26 cellular contexts compared by ENCODE assay signal in genomic region chr2:226088366-226088674, GRCh38.
DNase-seq lines count a peak whose midpoint lies in the region; ATAC-seq, FAIRE-seq and TF ChIP-seq lines count a peak whose summit lies in the region.
"Had no signal": no experiment of that assay in that cellular context is flagged by ENCODE, and none has a peak within 500 bp of the region (broad histone marks: within the 10 kb centered on the region; RNA-seq: fewer than 3 reads in every experiment).

No MANE protein-coding gene starts in this region.

- in situ Hi-C loops in mammary epithelial cell (cut with MboI; ENCODE audit: low sequenced_read_pairs in 2 of 2) = no loop called here

- no peak overlapping the region for H3K4ac ChIP-seq in H1 (replicated peaks; ENCODE audit: insufficient read length, low read depth, low read length)

- CTCF ChIA-PET in mammary epithelial cell (lab: Charles Lee; ENCODE audit: low non-redundant PET) = no interaction called here
- CTCF ChIA-PET in MCF 10A (lab: Yijun Ruan, JAX) = no interaction called here
- CTCF ChIA-PET in H1 (lab: Charles Lee; ENCODE audit: partially characterized antibody) = interaction anchor here (1.0 to 1.1 kb wide), 2 partner anchors 27 to 31 kb away, joined by 3 read pairs; no protein-coding TSS in a partner anchor

- H3K4me3 Mint-ChIP-seq in MCF 10A (ENCODE audit: unreplicated experiment) = no peak overlapping the region
- no peak overlapping the region for H3K4me3 Mint-ChIP-seq in stimulated activated effector memory CD8-positive, alpha-beta T cell treated with anti-CD3 and anti-CD28 coated beads, Interleukin-12 subunit alpha, Interleukin-12 subunit beta, amount 100 ng/mL, for 72 hours
- H3K4me3 Mint-ChIP-seq: CD14-positive monocyte; CD4-positive, alpha-beta T cell; CD8-positive, alpha-beta memory T cell had no signal

- peaks cover 10% of the 10 kb centered on the region for H3K4me1 ChIP-seq in mammary epithelial cell (ENCODE audit: insufficient read depth, low read length)
- H3K4me1 ChIP-seq in H1 (replicated peaks in 1 of 4; ENCODE audit: control insufficient read depth in 3 of 4, insufficient read depth in 4 of 4, low read length in 3 of 4) = no peaks in the 10 kb centered on the region
- H3K4me1 ChIP-seq in right lobe of liver = peaks cover 0 to 15% (median 0%) of the 10 kb centered on the region in 4 donors
- H3K4me1 ChIP-seq: A549; BE2C; BLaER1 treated with 17β-estradiol and CSF1 and Interleukin-3, amounts not matched to agents 10 nM and 100 nM had no signal

- intact Hi-C loops in mammary epithelial cell (cut with micrococcal nuclease) (no loop called here), MCF 10A (cut with micrococcal nuclease) (no loop called here), right lobe of liver (cut with DNase I) (no loop called here)

- no peak overlapping the region for H3K23ac ChIP-seq in H1 (ENCODE audit: insufficient read length)

- 83% methylated on average over 3 of the region's 3 CpGs for WGBS in mammary epithelial cell (ENCODE audit: low coverage, missing lambda C conversion rate)
- WGBS in H1 (ENCODE audit: extremely low coverage in 1 of 2, insufficient coverage in 1 of 2, insufficient read length in 1 of 2, insufficient replicate concordance in 2 of 2, low coverage in 1 of 2, low lambda C conversion rate in 2 of 2, missing lambda C conversion rate in 1 of 2), 2 experiments = 91% methylated on average over 3 of the region's 3 CpGs; no CpG with 5 or more reads in 1 of the 2 experiments
- 10% methylated on average over 2 of the region's 3 CpGs for WGBS in right lobe of liver (ENCODE audit: insufficient coverage, low coverage, low lambda C conversion rate, missing lambda C conversion rate)

- H3K9me3 Mint-ChIP-seq in MCF 10A (ENCODE audit: unreplicated experiment) = peaks cover 14% of the 10 kb centered on the region
- no peaks in the 10 kb centered on the region for H3K9me3 Mint-ChIP-seq in stimulated activated effector memory CD8-positive, alpha-beta T cell treated with anti-CD3 and anti-CD28 coated beads, Interleukin-12 subunit alpha, Interleukin-12 subunit beta, amount 100 ng/mL, for 72 hours

- DNase-seq in mammary epithelial cell (no peak), MCF 10A (ENCODE audit: unreplicated experiment) (no peak), H1 (ENCODE audit: low read depth in 1 of 2, low spot score in 2 of 2) (no peak), right lobe of liver (no peak), retina (no peak)
- no peak for DNase-seq in stimulated activated effector memory CD8-positive, alpha-beta T cell treated with anti-CD3 and anti-CD28 coated beads, Interleukin-12 subunit alpha, Interleukin-12 subunit beta, amount 100 ng/mL, for 72 hours (ENCODE audit: low spot score in 2 of 2)
- no peak for DNase-seq in stimulated activated CD4-positive, alpha-beta T cell treated with anti-CD3 and anti-CD28 coated beads, Interleukin-4, amount 100 ng/mL, for 1 hour
- DNase-seq: 8988T; ACHN; AML-193; BE2C; CD4-positive, alpha-beta T cell; CD8-positive, alpha-beta memory T cell; DMS53; DMS79 treated with DMSO at 0.1 percent for 48 hours; GF-D8; GOT3; H7 had no signal

- H3K79me2 ChIP-seq in mammary epithelial cell (ENCODE audit: insufficient read depth, low read length) (no peaks in the 10 kb centered on the region), H1 (ENCODE audit: control insufficient read depth in 1 of 2, insufficient read depth in 2 of 2, low read length in 2 of 2) (no peaks in the 10 kb centered on the region)

- H3K27ac ChIP-seq in mammary epithelial cell (ENCODE audit: insufficient read depth, low read depth, low read length) (no peak overlapping the region), H1 (ENCODE audit: low read depth, low read length) (no peak overlapping the region), right lobe of liver (peak overlapping the region in 2 of 3 donors; percentile 11 to 33)
- H3K27ac ChIP-seq: A549; BLaER1 treated with 17β-estradiol and CSF1 and Interleukin-3, amounts not matched to agents 10 nM and 100 nM had no signal

- H3K4me2 ChIP-seq in mammary epithelial cell (ENCODE audit: insufficient read depth, low read depth, low read length) = no peak overlapping the region
- H3K4me2 ChIP-seq in H1 (ENCODE audit: insufficient read depth in 1 of 2, low read depth in 2 of 2, low read length in 2 of 2) = no peak overlapping the region
- H3K4me2 ChIP-seq: A549; BLaER1 treated with 17β-estradiol and CSF1 and Interleukin-3, amounts not matched to agents 10 nM and 100 nM had no signal

- no peak for TF ChIP-seq POLR2A in H1 (IDR thresholded peaks at IDR 0.05; ENCODE audit: control extremely low read depth in 1 of 2, low read depth in 2 of 2, low read length in 2 of 2)
- TF ChIP-seq POLR2A in right lobe of liver (IDR thresholded peaks at IDR 0.05) = no peak

- H3K4me3 ChIP-seq in mammary epithelial cell (replicated peaks in 1 of 3; ENCODE audit: insufficient read depth in 1 of 3, low read depth in 2 of 3, low read length in 3 of 3) (no peak overlapping the region), H1 (ENCODE audit: extremely low read depth in 1 of 4, insufficient read depth in 2 of 4, low read depth in 3 of 4, low read length in 4 of 4) (no peak overlapping the region), right lobe of liver (no peak overlapping the region)
- H3K4me3 ChIP-seq: A549; BLaER1 treated with 17β-estradiol and CSF1 and Interleukin-3, amounts not matched to agents 10 nM and 100 nM had no signal

- no peaks in the 10 kb centered on the region for H3K27me3 Mint-ChIP-seq in MCF 10A (ENCODE audit: insufficient read depth, unreplicated experiment)
- H3K27me3 Mint-ChIP-seq: CD4-positive, alpha-beta T cell had no signal

- ATAC-seq in right lobe of liver = peak; percentile 20 to 44 (median 34)
- peak; percentile 11 for ATAC-seq in stimulated activated effector memory CD8-positive, alpha-beta T cell treated with anti-CD3 and anti-CD28 coated beads, Interleukin-12 subunit alpha, Interleukin-12 subunit beta, amount 100 ng/mL, for 72 hours
- ATAC-seq in GM21825 (IDR thresholded peaks at IDR 0.05; ENCODE audit: unreplicated experiment) = no peak
- ATAC-seq: A549, HCT116 had no signal

- H4K5ac ChIP-seq in H1 (ENCODE audit: insufficient read length, low read depth, low read length) = no peak overlapping the region

- H3K9ac ChIP-seq in mammary epithelial cell (ENCODE audit: insufficient read depth, low read length) (no peak overlapping the region), H1 (replicated peaks in 1 of 4; ENCODE audit: extremely low read depth in 1 of 4, low read depth in 3 of 4, low read length in 3 of 4) (no peak overlapping the region)
- H3K9ac ChIP-seq: BLaER1 treated with 17β-estradiol and CSF1 and Interleukin-3, amounts not matched to agents 10 nM and 100 nM had no signal

- no peak for FAIRE-seq in H1 (lab: Jason Lieb, UNC)
- FAIRE-seq: A549, D721Med, GM12891, GM18507 had no signal

- no peak for TF ChIP-seq RAD21 in H1 (IDR thresholded peaks at IDR 0.05 in 1 of 2, conservative IDR thresholded peaks at IDR 0.05 in 1 of 2; ENCODE audit: low read depth in 2 of 2, low read length in 2 of 2)

- no peak overlapping the region for H2BK120ac ChIP-seq in H1 (replicated peaks; ENCODE audit: low read depth, low read length)

- no peaks in the 10 kb centered on the region for H3K36me3 Mint-ChIP-seq in MCF 10A (ENCODE audit: insufficient read depth, unreplicated experiment)
- no peaks in the 10 kb centered on the region for H3K36me3 Mint-ChIP-seq in stimulated activated effector memory CD8-positive, alpha-beta T cell treated with anti-CD3 and anti-CD28 coated beads, Interleukin-12 subunit alpha, Interleukin-12 subunit beta, amount 100 ng/mL, for 72 hours
- H3K36me3 Mint-ChIP-seq: CD14-positive monocyte; CD8-positive, alpha-beta memory T cell had no signal

- no peak overlapping the region for H2BK15ac ChIP-seq in H1 (ENCODE audit: low read length)

- no peak overlapping the region for H2BK20ac ChIP-seq in H1 (ENCODE audit: low read length)

- H3K18ac ChIP-seq in H1 (ENCODE audit: extremely low read depth, low read length) = no peak overlapping the region

- H3K79me1 ChIP-seq in H1 (ENCODE audit: low read depth, low read length) = no peaks in the 10 kb centered on the region

- H4K20me1 ChIP-seq in mammary epithelial cell (ENCODE audit: insufficient read depth, low read length) (no peaks in the 10 kb centered on the region), H1 (replicated peaks in 1 of 2; ENCODE audit: control insufficient read depth in 1 of 2, insufficient read depth in 2 of 2, low read length in 2 of 2) (no peaks in the 10 kb centered on the region)
- H4K20me1 ChIP-seq: BLaER1 treated with 17β-estradiol and CSF1 and Interleukin-3, amounts not matched to agents 10 nM and 100 nM had no signal

- no peak overlapping the region for H2BK12ac ChIP-seq in H1 (ENCODE audit: low read depth, low read length)

- POLR2A ChIA-PET in MCF 10A (lab: Yijun Ruan, JAX) = interaction anchor here (0.7 kb wide), 1 partner anchor 26 kb away, joined by 3 read pairs; no protein-coding TSS in a partner anchor
- POLR2A ChIA-PET in H1 (lab: Charles Lee; ENCODE audit: partially characterized antibody) = no interaction called here

- dilution Hi-C loops in mammary epithelial cell (cut with HindIII; ENCODE audit: low sequenced_read_pairs) = no loop called here

- no peak overlapping the region for H2AK5ac ChIP-seq in H1 (ENCODE audit: low read depth, low read length)

- H3K27me3 ChIP-seq in mammary epithelial cell (ENCODE audit: insufficient read depth, low read length) = no peaks in the 10 kb centered on the region
- no peaks in the 10 kb centered on the region for H3K27me3 ChIP-seq in H1 (replicated peaks in 1 of 4; ENCODE audit: control insufficient read depth in 3 of 4, extremely low read depth in 1 of 4, insufficient read depth in 3 of 4, low read length in 3 of 4)
- H3K27me3 ChIP-seq in right lobe of liver = no peaks in the 10 kb centered on the region
- H3K27me3 ChIP-seq: BE2C; BLaER1 treated with 17β-estradiol and CSF1 and Interleukin-3, amounts not matched to agents 10 nM and 100 nM had no signal

- H3K23me2 ChIP-seq in H1 (ENCODE audit: low read depth, low read length) = no peaks in the 10 kb centered on the region

- TF ChIP-seq EP300 in H1 (IDR thresholded peaks at IDR 0.05; ENCODE audit: borderline replicate concordance in 1 of 2, low read depth in 2 of 2, low read length in 2 of 2) = no peak

- H2AFZ ChIP-seq in mammary epithelial cell (ENCODE audit: low read depth, low read length) (peak overlapping the region; percentile 25), H1 (ENCODE audit: low read length) (no peak overlapping the region)

- H3K36me3 ChIP-seq in mammary epithelial cell (ENCODE audit: insufficient read depth, low read length) (no peaks in the 10 kb centered on the region), H1 (ENCODE audit: control insufficient read depth in 2 of 4, insufficient read depth in 4 of 4, low read length in 3 of 4) (no peaks in the 10 kb centered on the region), right lobe of liver (peaks cover 0 to 2% (median 0%) of the 10 kb centered on the region in 4 donors)
- H3K36me3 ChIP-seq: BE2C; BLaER1 treated with 17β-estradiol and CSF1 and Interleukin-3, amounts not matched to agents 10 nM and 100 nM had no signal

- no TSS peak for BruUV-seq in mammary epithelial cell (replicated peaks; lab: Mats Ljungman, UMichigan)
- no TSS peak for BruUV-seq in MCF 10A (replicated peaks; lab: Mats Ljungman, UMichigan)

- H3K14ac ChIP-seq in H1 (ENCODE audit: insufficient read length) = no peak overlapping the region

- TF ChIP-seq CTCF in mammary epithelial cell (conservative IDR thresholded peaks at IDR 0.05 in 1 of 2, IDR thresholded peaks at IDR 0.05 in 1 of 2; ENCODE audit: extremely low read depth in 1 of 2, insufficient read depth in 1 of 2, low read depth in 1 of 2, low read length in 2 of 2) (no peak), MCF 10A (IDR thresholded peaks at IDR 0.05; ENCODE audit: unreplicated experiment) (no peak), H1 (IDR thresholded peaks at IDR 0.05; ENCODE audit: control extremely low read depth in 1 of 3, insufficient read depth in 1 of 3, low read depth in 1 of 3, low read length in 3 of 3) (no peak), right lobe of liver (IDR thresholded peaks at IDR 0.05) (no peak)

- H3K4me1 Mint-ChIP-seq in MCF 10A (ENCODE audit: insufficient read depth, unreplicated experiment) = peaks cover 6% of the 10 kb centered on the region
- H3K4me1 Mint-ChIP-seq in stimulated activated effector memory CD8-positive, alpha-beta T cell treated with anti-CD3 and anti-CD28 coated beads, Interleukin-12 subunit alpha, Interleukin-12 subunit beta, amount 100 ng/mL, for 72 hours = no peaks in the 10 kb centered on the region
- H3K4me1 Mint-ChIP-seq: CD8-positive, alpha-beta memory T cell had no signal

- peak overlapping the region; percentile 68; the same call in 1 of the 2 replicates for H4K8ac ChIP-seq in H1 (ENCODE audit: extremely low read depth, insufficient read depth, low read length)

- no peak overlapping the region for H3K27ac Mint-ChIP-seq in MCF 10A (ENCODE audit: low read depth, unreplicated experiment)
- no peak overlapping the region for H3K27ac Mint-ChIP-seq in stimulated activated effector memory CD8-positive, alpha-beta T cell treated with anti-CD3 and anti-CD28 coated beads, Interleukin-12 subunit alpha, Interleukin-12 subunit beta, amount 100 ng/mL, for 72 hours
- H3K27ac Mint-ChIP-seq: CD14-positive monocyte; CD4-positive, alpha-beta T cell; CD8-positive, alpha-beta memory T cell had no signal

- no peak overlapping the region for H3K56ac ChIP-seq in H1 (replicated peaks; ENCODE audit: insufficient read length, low read depth, low read length)

- no peak overlapping the region for H2BK5ac ChIP-seq in H1 (ENCODE audit: low read depth, low read length)

- H3K9me3 ChIP-seq in mammary epithelial cell (replicated peaks; ENCODE audit: insufficient read depth, low read length) (peaks cover 5% of the 10 kb centered on the region), H1 (ENCODE audit: insufficient read depth in 2 of 2, low read depth in 1 of 2, low read length in 1 of 2) (peaks cover 8 to 10% of the 10 kb centered on the region in 2 experiments; a peak in 3 of 4 replicates), right lobe of liver (no peaks in the 10 kb centered on the region)
- H3K9me3 ChIP-seq: BE2C had no signal

- H4K91ac ChIP-seq in H1 (replicated peaks; ENCODE audit: insufficient read length, low read length) = no peak overlapping the region

Comparison
In these comparisons a context has a peak if more than half of its experiments do, and no peak if none do; other contexts are left out.
1. H3K27ac ChIP-seq: peak in right lobe of liver (2 of 3); none in mammary epithelial cell (single experiment) and H1 (single experiment).